ENCODE assay signal across 8 cellular contexts in genomic region chr1:38029725-38030511, GRCh38. TPM values are rescaled to one million over a fixed set of nuclear protein-coding genes. Genes with fewer than 3 reads are reported as not detected.
DNase-seq lines count a peak whose midpoint lies in the region; ATAC-seq and TF ChIP-seq lines count a peak whose summit lies in the region.

No MANE protein-coding gene starts in this region.

- H3K27me3 Mint-ChIP-seq in memory B cell = peaks cover 4% of the 10 kb centered on the region

- peaks cover 6% of the 10 kb centered on the region for H3K36me3 Mint-ChIP-seq in memory B cell

- no peaks in the 10 kb centered on the region for H3K9me3 Mint-ChIP-seq in memory B cell

- no peak overlapping the region for H3K4me3 ChIP-seq in astrocyte of the spinal cord (ENCODE audit: low read depth, low read length)

- in situ Hi-C loops in astrocyte of the spinal cord (cut with HindIII; ENCODE audit: low sequenced_read_pairs) = no loop called here

- H3K4me1 Mint-ChIP-seq in memory B cell = peaks cover 15% of the 10 kb centered on the region

- no peak overlapping the region for H3K4me3 Mint-ChIP-seq in memory B cell

- DNase-seq in SK-N-DZ (ENCODE audit: low spot score) (peak; percentile 89), astrocyte of the spinal cord (ENCODE audit: low read depth, low spot score) (peak; percentile 77), memory B cell (ENCODE audit: low spot score in 2 of 2) (no peak), NCI-H2196 (lab: John Stamatoyannopoulos, UW; ENCODE audit: unreplicated experiment) (no peak), DMS114 treated with DMSO at 0.1 percent for 48 hours (lab: John Stamatoyannopoulos, UW; ENCODE audit: unreplicated experiment) (no peak)
- DNase-seq in stimulated activated naive CD8-positive, alpha-beta T cell treated with anti-CD3 and anti-CD28 coated beads, Interleukin-15, Interleukin-2, amounts not matched to agents 100 U/mL and 50 U/mL, for 24 hours = peak; percentile 84

- H3K27ac Mint-ChIP-seq in memory B cell = no peak overlapping the region

- no peak for TF ChIP-seq CTCF in astrocyte of the spinal cord (IDR thresholded peaks at IDR 0.05; ENCODE audit: low read depth, low read length)

- ATAC-seq in GM18520 (IDR thresholded peaks at IDR 0.05; ENCODE audit: unreplicated experiment) (peak; percentile 24), HG02885 (IDR thresholded peaks at IDR 0.05; ENCODE audit: poor library complexity, unreplicated experiment) (peak; percentile 42), memory B cell (ENCODE audit: low read depth) (peak; percentile 47)
- ATAC-seq in stimulated activated naive CD8-positive, alpha-beta T cell treated with anti-CD3 and anti-CD28 coated beads, Interleukin-15, Interleukin-2, amounts not matched to agents 100 U/mL and 50 U/mL, for 24 hours = peak; percentile 60

RNA-seq across cellular contexts. Expression of gene POU3F1, which starts 16.7 kb away (rescaled TPM):
- polyA plus RNA-seq in SK-N-DZ (2014; cell fraction: cytosol; rRNA removed) = 0.96 and 1.3 TPM in 2 replicates
- polyA plus RNA-seq in SK-N-DZ (2014; cell fraction: nucleus; rRNA removed) = 0.52 and 0.62 TPM in 2 replicates

RNA-seq across cellular contexts. Expression of gene UTP11, which starts 17.4 kb away (rescaled TPM):
- 95.0 and 95.5 TPM in 2 replicates for polyA plus RNA-seq in SK-N-DZ (2014; cell fraction: cytosol; rRNA removed)
- 36.9 and 51.2 TPM in 2 replicates for polyA plus RNA-seq in SK-N-DZ (2014; cell fraction: nucleus; rRNA removed)

RNA-seq across cellular contexts. Expression of gene FHL3, which starts 24.6 kb away (rescaled TPM):
- polyA plus RNA-seq in SK-N-DZ (2014; cell fraction: cytosol; rRNA removed) = 8.5 and 9.1 TPM in 2 replicates
- polyA plus RNA-seq in SK-N-DZ (2014; cell fraction: nucleus; rRNA removed) = 8.7 and 10.1 TPM in 2 replicates

RNA-seq across cellular contexts. Expression of gene SF3A3, which starts 40.1 kb away (rescaled TPM):
- polyA plus RNA-seq in SK-N-DZ (2014; cell fraction: cytosol; rRNA removed) = 104 and 138 TPM in 2 replicates
- polyA plus RNA-seq in SK-N-DZ (2014; cell fraction: nucleus; rRNA removed) = 89.0 and 153 TPM in 2 replicates

Comparison
In these comparisons a context has a peak if more than half of its experiments do, and no peak if none do; other contexts are left out.
1. DNase-seq: peak in SK-N-DZ (single experiment), astrocyte of the spinal cord (single experiment) and stimulated activated naive CD8-positive, alpha-beta T cell treated with anti-CD3 and anti-CD28 coated beads, Interleukin-15, Interleukin-2, amounts not matched to agents 100 U/mL and 50 U/mL, for 24 hours (single experiment); none in memory B cell (0 of 2), NCI-H2196 (single experiment) and DMS114 treated with DMSO at 0.1 percent for 48 hours (single experiment).
2. Peak in every context shown above with its lines, with median percentiles within 50 percentile points of each other: ATAC-seq.